28 cellular contexts compared by ENCODE assay signal in genomic region chr19:32818536-32818935, GRCh38. TPM values are rescaled to one million over a fixed set of nuclear protein-coding genes. Genes with fewer than 3 reads are reported as not detected.
"Had no signal": no experiment of that assay in that cellular context is flagged by ENCODE, and none has a peak within 500 bp of the region (broad histone marks: within the 10 kb centered on the region; RNA-seq: fewer than 3 reads in every experiment).

No MANE protein-coding gene starts in this region.

- H3K4me3 ChIP-seq: ascending aorta, cardiac muscle cell, Peyer's patch, SJSA1 had no signal

- ATAC-seq: activated CD8-positive, alpha-beta T cell treated with anti-CD3 and anti-CD28 coated beads, Interleukin-2, amount 10 ng/mL, durations not matched to agents 7 days and 5 days; activated naive CD8-positive, alpha-beta T cell treated with anti-CD3 and anti-CD28 coated beads, Interleukin-2, amount 50 U/mL, for 24 hours; WTC11 had no signal

- H3K4me3 Mint-ChIP-seq: activated CD8-positive, alpha-beta T cell treated with anti-CD3 and anti-CD28 coated beads, Interleukin-2, amount 10 ng/mL, durations not matched to agents 7 days and 5 days; activated naive CD8-positive, alpha-beta T cell treated with anti-CD3 and anti-CD28 coated beads, Interleukin-2, amount 50 U/mL, for 24 hours; brain; T-helper 1 cell treated with Interleukin-12 subunit alpha and Interleukin-12 subunit beta and Interleukin-4 antibody, amounts not matched to agents 30 μg/mL and 1 μg/mL, for 36 hours; WTC11 had no signal

- DNase-seq: activated CD4-positive, alpha-beta T cell treated with anti-CD3 and anti-CD28 coated beads for 48 hours; activated CD4-positive, alpha-beta T cell treated with anti-CD3 and anti-CD28 coated beads, Interleukin-2, amount 50 U/mL, for 4 hours; activated CD4-positive, CD25-positive, alpha-beta regulatory T cell treated with anti-CD3 and anti-CD28 coated beads, Interleukin-2, amount 50 U/mL, for 72 hours; activated CD8-positive, alpha-beta memory T cell treated with anti-CD3 and anti-CD28 coated beads, Interleukin-2, amount 50 U/mL, for 48 hours; activated CD8-positive, alpha-beta T cell treated with anti-CD3 and anti-CD28 coated beads, Interleukin-2, amount 10 ng/mL, durations not matched to agents 7 days and 5 days; activated naive CD4-positive, alpha-beta T cell treated with anti-CD3 and anti-CD28 coated beads, Interleukin-2, amount 50 U/mL, for 16 hours; activated naive CD8-positive, alpha-beta T cell treated with anti-CD3 and anti-CD28 coated beads, Interleukin-2, amount 50 U/mL, for 24 hours; activated T-cell treated with anti-CD3 and anti-CD28 coated beads, Interleukin-2, amount 50 U/mL, for 1 hour; amniotic stem cell; cerebellar nuclear complex; NCI-H1048; NCI-H146; NCI-H187 treated with DMSO at 0.1 percent for 48 hours; NCI-H2081 treated with DMSO at 0.1 percent for 48 hours; NCI-H446; NCI-H524; Peyer's patch; Right ventricle myocardium superior; T-helper 9 cell had no signal

- H3K36me3 ChIP-seq: ascending aorta, cardiac muscle cell, Peyer's patch, SJSA1 had no signal

- H3K4me1 ChIP-seq: ascending aorta, Peyer's patch, SJSA1 had no signal

- H3K27ac Mint-ChIP-seq: activated CD8-positive, alpha-beta T cell treated with anti-CD3 and anti-CD28 coated beads, Interleukin-2, amount 10 ng/mL, durations not matched to agents 7 days and 5 days; activated naive CD8-positive, alpha-beta T cell treated with anti-CD3 and anti-CD28 coated beads, Interleukin-2, amount 50 U/mL, for 24 hours; brain; T-helper 1 cell treated with Interleukin-12 subunit alpha and Interleukin-12 subunit beta and Interleukin-4 antibody, amounts not matched to agents 30 μg/mL and 1 μg/mL, for 36 hours; WTC11 had no signal

- H3K9me3 Mint-ChIP-seq: activated naive CD8-positive, alpha-beta T cell treated with anti-CD3 and anti-CD28 coated beads, Interleukin-2, amount 50 U/mL, for 24 hours; T-helper 1 cell treated with Interleukin-12 subunit alpha and Interleukin-12 subunit beta and Interleukin-4 antibody, amounts not matched to agents 30 μg/mL and 1 μg/mL, for 36 hours; WTC11 had no signal

- H3K9me3 ChIP-seq: ascending aorta, Peyer's patch, SJSA1 had no signal

- H3K27ac ChIP-seq: ascending aorta, cardiac muscle cell, Peyer's patch, RWPE1, SJSA1 had no signal

- H3K36me3 Mint-ChIP-seq: brain, WTC11 had no signal

- H3K27me3 ChIP-seq: ascending aorta, cardiac muscle cell, Peyer's patch had no signal

RNA-seq across cellular contexts. Expression of gene SLC7A9, which starts 51.0 kb away (rescaled TPM):
- total RNA-seq: ascending aorta, LHCN-M2, M059J, Right ventricle myocardium superior, SJSA1 had no signal
